In genomic region chr2:222213084-222213483, GRCh38 we compare ENCODE assay signal across 6 cellular contexts.
"Had no signal": no experiment of that assay in that cellular context is flagged by ENCODE, and none has a peak within 500 bp of the region (broad histone marks: within the 10 kb centered on the region; RNA-seq: fewer than 3 reads in every experiment).

No MANE protein-coding gene starts in this region.

- H3K27ac ChIP-seq: HL-60 had no signal

- H3K4me3 Mint-ChIP-seq: GM23338, H9, IgD-negative memory B cell had no signal

- H3K36me3 Mint-ChIP-seq: IgD-negative memory B cell had no signal

- H3K4me3 ChIP-seq: GM23338 had no signal

- H3K27ac Mint-ChIP-seq: GM23338, H9, IgD-negative memory B cell had no signal

- H3K9me3 Mint-ChIP-seq: GM23338, H9, IgD-negative memory B cell had no signal

- H3K27me3 Mint-ChIP-seq: IgD-negative memory B cell had no signal

- ATAC-seq: GM23338, HepG2 had no signal

- H2AFZ ChIP-seq: GM23338 had no signal

- H3K4me2 ChIP-seq: GM23338 had no signal

- DNase-seq: H9, HCEC 1CT had no signal

- H3K4me1 Mint-ChIP-seq: IgD-negative memory B cell had no signal
